ENCODE assay signal across 8 cellular contexts in genomic region chr21:16534408-16535099, GRCh38.
A peak's percentile ranks its signal among the peaks of the same experiment; 100 is the strongest.
DNase-seq lines count a peak whose midpoint lies in the region; ATAC-seq and TF ChIP-seq lines count a peak whose summit lies in the region.
"Had no signal": no experiment of that assay in that cellular context is flagged by ENCODE, and none has a peak within 500 bp of the region (broad histone marks: within the 10 kb centered on the region; RNA-seq: fewer than 3 reads in every experiment).

No MANE protein-coding gene starts in this region.

- no peak overlapping the region for H3K4me3 Mint-ChIP-seq in CD4-positive, alpha-beta memory T cell
- H3K4me3 Mint-ChIP-seq: activated T-helper 1 cell treated with anti-CD3 and anti-CD28 coated beads, Interleukin-12 subunit alpha, Interleukin-12 subunit beta, Interleukin-2, Interleukin-4 antibody, amounts not matched to agents 30 ng/mL and 10 ng/mL and 1 ng/mL, durations not matched to agents 14 hours and 24 hours and 36 hours had no signal

- TF ChIP-seq EP300 in upper lobe of left lung (IDR thresholded peaks at IDR 0.05): no peak

- H3K27me3 Mint-ChIP-seq in CD4-positive, alpha-beta memory T cell: no peaks in the 10 kb centered on the region

- H3K27ac ChIP-seq in upper lobe of left lung: peak overlapping the region; percentile 35 to 71 (median 54)
- no peak overlapping the region for H3K27ac ChIP-seq in CD4-positive, alpha-beta memory T cell (ENCODE audit: low read depth, low read length)

- CTCF ChIA-PET in CD4-positive, alpha-beta memory T cell (lab: Charles Lee; ENCODE audit: partially characterized antibody): no interaction called here

- intact Hi-C loops in CD4-positive, alpha-beta memory T cell (cut with micrococcal nuclease): no loop called here

- peak; percentile 92 for DNase-seq in NCI-H1105 treated with DMSO at 0.1 percent for 48 hours (lab: John Stamatoyannopoulos, UW)
- peak; percentile 48 for DNase-seq in cerebellum (ENCODE audit: low spot score)
- peak; percentile 75 for DNase-seq in left lobe of liver (ENCODE audit: low spot score)
- peak in 1 of 2 donors; percentile 43 for DNase-seq in upper lobe of left lung
- no peak for DNase-seq in CD4-positive, alpha-beta memory T cell
- no peak for DNase-seq in GM10266 (ENCODE audit: extremely low spot score)

- no peak for TF ChIP-seq CTCF in upper lobe of left lung (IDR thresholded peaks at IDR 0.05)
- no peak for TF ChIP-seq CTCF in GM10266 (IDR thresholded peaks at IDR 0.05; ENCODE audit: control insufficient read depth, insufficient read depth, low read depth, missing control alignments)

- no peaks in the 10 kb centered on the region for H3K36me3 Mint-ChIP-seq in CD4-positive, alpha-beta memory T cell

- H3K9me3 Mint-ChIP-seq in CD4-positive, alpha-beta memory T cell: peaks cover 0 to 20% (median 5%) of the 10 kb centered on the region in 8 donors

- no peaks in the 10 kb centered on the region for H3K9me3 ChIP-seq in upper lobe of left lung
- no peaks in the 10 kb centered on the region for H3K9me3 ChIP-seq in CD4-positive, alpha-beta memory T cell (ENCODE audit: control insufficient read depth in 1 of 2, low read length in 2 of 2)

- no peaks in the 10 kb centered on the region for H3K36me3 ChIP-seq in upper lobe of left lung
- H3K36me3 ChIP-seq in CD4-positive, alpha-beta memory T cell (ENCODE audit: insufficient read depth, low read length): no peaks in the 10 kb centered on the region

- TF ChIP-seq POLR2A in upper lobe of left lung (IDR thresholded peaks at IDR 0.05): no peak

- peak overlapping the region in 3 of 4 donors; percentile 34 to 47 (median 46) for H3K4me3 ChIP-seq in upper lobe of left lung
- no peak overlapping the region for H3K4me3 ChIP-seq in CD4-positive, alpha-beta memory T cell (ENCODE audit: low read length in 2 of 2)

- WGBS in upper lobe of left lung, 2 donors: 46 to 50% methylated on average over 11 of the region's 11 CpGs

- H3K4me1 Mint-ChIP-seq in CD4-positive, alpha-beta memory T cell: no peaks in the 10 kb centered on the region

- no peaks in the 10 kb centered on the region for H3K27me3 ChIP-seq in upper lobe of left lung
- no peaks in the 10 kb centered on the region for H3K27me3 ChIP-seq in CD4-positive, alpha-beta memory T cell (ENCODE audit: insufficient read depth, low read length)

- peaks cover 0 to 8% (median 0%) of the 10 kb centered on the region in 4 donors for H3K4me1 ChIP-seq in upper lobe of left lung
- no peaks in the 10 kb centered on the region for H3K4me1 ChIP-seq in CD4-positive, alpha-beta memory T cell (ENCODE audit: insufficient read depth, low read length)

- ATAC-seq in left lobe of liver (peak; percentile 67), upper lobe of left lung (ENCODE audit: low FRiP score in 2 of 2) (peak; percentile 66 to 68), GM18907 (IDR thresholded peaks at IDR 0.05; ENCODE audit: unreplicated experiment) (no peak)

- POLR2A ChIA-PET in CD4-positive, alpha-beta memory T cell (lab: Charles Lee; ENCODE audit: partially characterized antibody): no interaction called here

- no peak overlapping the region for H3K27ac Mint-ChIP-seq in CD4-positive, alpha-beta memory T cell
- H3K27ac Mint-ChIP-seq: activated T-helper 1 cell treated with anti-CD3 and anti-CD28 coated beads, Interleukin-12 subunit alpha, Interleukin-12 subunit beta, Interleukin-2, Interleukin-4 antibody, amounts not matched to agents 30 ng/mL and 10 ng/mL and 1 ng/mL, durations not matched to agents 14 hours and 24 hours and 36 hours had no signal

Comparison
In these comparisons a context has a peak if more than half of its experiments do, and no peak if none do; other contexts are left out.
1. DNase-seq: peak in NCI-H1105 treated with DMSO at 0.1 percent for 48 hours (single experiment), cerebellum (single experiment) and left lobe of liver (single experiment); none in CD4-positive, alpha-beta memory T cell (0 of 5) and GM10266 (single experiment).
2. H3K4me3 ChIP-seq: peak in upper lobe of left lung (3 of 4); none in CD4-positive, alpha-beta memory T cell (0 of 2).